25 cellular contexts compared by ENCODE assay signal in the genomic region with DNA sequence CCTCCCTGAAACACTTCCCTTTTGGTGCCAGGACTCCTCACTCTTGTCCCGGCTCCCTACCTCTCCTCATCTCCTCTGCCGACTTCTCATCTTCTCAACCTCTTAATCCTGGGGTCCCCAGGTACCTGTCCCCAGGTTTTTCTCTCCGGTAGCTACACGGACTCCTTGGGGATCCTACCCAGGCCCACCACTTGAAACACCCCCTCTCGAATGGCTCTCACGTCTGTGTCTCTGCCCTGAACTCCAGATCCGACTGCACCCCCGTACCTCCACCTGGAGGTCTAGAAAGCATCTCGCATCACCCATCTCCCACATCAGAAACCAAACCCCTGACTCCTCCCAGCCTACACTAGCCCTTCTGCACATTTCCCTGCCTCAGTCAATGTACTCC. TPM values are rescaled to one million over a fixed set of nuclear protein-coding genes. Genes with fewer than 3 reads are reported as not detected.
"Had no signal": no experiment of that assay in that cellular context is flagged by ENCODE, and none has a peak within 500 bp of the region (broad histone marks: within the 10 kb centered on the region; RNA-seq: fewer than 3 reads in every experiment).

No MANE protein-coding gene starts in this region.

- H3K9me3 Mint-ChIP-seq: activated CD4-positive, alpha-beta memory T cell treated with anti-CD3 and anti-CD28 coated beads, Interleukin-2, amount 10 ng/mL, durations not matched to agents 7 days and 5 days; activated naive CD4-positive, alpha-beta T cell treated with anti-CD3 and anti-CD28 coated beads, Interleukin-2, amount 10 ng/mL, durations not matched to agents 7 days and 5 days; activated naive CD8-positive, alpha-beta T cell treated with anti-CD3 and anti-CD28 coated beads, Interleukin-2, amount 10 ng/mL, durations not matched to agents 7 days and 5 days; activated T-helper 17 cell treated with anti-CD3 and anti-CD28 coated beads, Interleukin-2, amount 50 U/mL, for 72 hours; T-cell had no signal

- H3K36me3 ChIP-seq: breast epithelium had no signal

- H3K36me3 Mint-ChIP-seq: activated naive CD4-positive, alpha-beta T cell treated with anti-CD3 and anti-CD28 coated beads, Interleukin-2, amount 10 ng/mL, durations not matched to agents 7 days and 5 days; activated naive CD8-positive, alpha-beta T cell treated with anti-CD3 and anti-CD28 coated beads, Interleukin-2, amount 10 ng/mL, durations not matched to agents 7 days and 5 days; T-cell had no signal

- H3K4me1 ChIP-seq: breast epithelium had no signal

- ATAC-seq: activated T-helper 17 cell treated with anti-CD3 and anti-CD28 coated beads, Interleukin-2, amount 50 U/mL, for 72 hours; PC-3; T-cell had no signal

- H3K9me3 ChIP-seq: breast epithelium had no signal

- H3K4me3 Mint-ChIP-seq: activated CD4-positive, alpha-beta memory T cell treated with anti-CD3 and anti-CD28 coated beads, Interleukin-2, amount 10 ng/mL, durations not matched to agents 7 days and 5 days; activated naive CD4-positive, alpha-beta T cell treated with anti-CD3 and anti-CD28 coated beads, Interleukin-2, amount 10 ng/mL, durations not matched to agents 7 days and 5 days; activated naive CD8-positive, alpha-beta T cell treated with anti-CD3 and anti-CD28 coated beads, Interleukin-2, amount 10 ng/mL, durations not matched to agents 7 days and 5 days; activated T-helper 17 cell treated with anti-CD3 and anti-CD28 coated beads, Interleukin-2, amount 50 U/mL, for 72 hours; T-cell had no signal

- H3K27ac Mint-ChIP-seq: activated CD4-positive, alpha-beta memory T cell treated with anti-CD3 and anti-CD28 coated beads, Interleukin-2, amount 10 ng/mL, durations not matched to agents 7 days and 5 days; activated naive CD4-positive, alpha-beta T cell treated with anti-CD3 and anti-CD28 coated beads, Interleukin-2, amount 10 ng/mL, durations not matched to agents 7 days and 5 days; activated naive CD8-positive, alpha-beta T cell treated with anti-CD3 and anti-CD28 coated beads, Interleukin-2, amount 10 ng/mL, durations not matched to agents 7 days and 5 days; activated T-helper 17 cell treated with anti-CD3 and anti-CD28 coated beads, Interleukin-2, amount 50 U/mL, for 72 hours; T-cell had no signal

- H3K4me3 ChIP-seq: breast epithelium had no signal

- DNase-seq: activated CD4-positive, alpha-beta memory T cell treated with anti-CD3 and anti-CD28 coated beads, Interleukin-2, amount 10 ng/mL, durations not matched to agents 7 days and 5 days; activated CD4-positive, alpha-beta T cell treated with anti-CD3 and anti-CD28 coated beads, Interleukin-2, amount 50 U/mL, for 1 hour; activated CD4-positive, CD25-positive, alpha-beta regulatory T cell; activated gamma-delta T cell; activated naive CD4-positive, alpha-beta T cell treated with anti-CD3 and anti-CD28 coated beads, Interleukin-2, amount 10 ng/mL, durations not matched to agents 7 days and 5 days; activated naive CD8-positive, alpha-beta T cell treated with anti-CD3 and anti-CD28 coated beads, Interleukin-2, amount 10 ng/mL, durations not matched to agents 7 days and 5 days; activated T-cell treated with anti-CD3 and anti-CD28 coated beads for 4 hours; activated T-cell treated with anti-CD3 and anti-CD28 coated beads, Interleukin-2, amount 50 U/mL, for 48 hours; central memory CD4-positive, alpha-beta T cell; Kasumi-1; NCI-H146; NCI-H187 treated with DMSO at 0.1 percent for 48 hours; NCI-H2081 treated with DMSO at 0.1 percent for 48 hours; NCI-H446; NCI-H524; PC-3; SHP77 treated with DMSO at 0.1 percent for 48 hours; T-cell; T-helper 2 cell had no signal

- H3K4me1 Mint-ChIP-seq: activated naive CD4-positive, alpha-beta T cell treated with anti-CD3 and anti-CD28 coated beads, Interleukin-2, amount 10 ng/mL, durations not matched to agents 7 days and 5 days; activated T-helper 17 cell treated with anti-CD3 and anti-CD28 coated beads, Interleukin-2, amount 50 U/mL, for 72 hours had no signal

- H3K27ac ChIP-seq: breast epithelium, VCaP had no signal

- H3K27me3 Mint-ChIP-seq: activated CD4-positive, alpha-beta memory T cell treated with anti-CD3 and anti-CD28 coated beads, Interleukin-2, amount 10 ng/mL, durations not matched to agents 7 days and 5 days had no signal

RNA-seq across cellular contexts. Expression of gene TBATA, which starts 4.8 kb away (rescaled TPM):
- total RNA-seq: activated CD4-positive, alpha-beta memory T cell treated with anti-CD3 and anti-CD28 coated beads, Interleukin-2, amount 10 ng/mL, durations not matched to agents 7 days and 5 days; activated CD8-positive, alpha-beta memory T cell treated with anti-CD3 and anti-CD28 coated beads for 36 hours; activated naive CD8-positive, alpha-beta T cell treated with anti-CD3 and anti-CD28 coated beads, Interleukin-2, amount 10 ng/mL, durations not matched to agents 7 days and 5 days; activated T-helper 17 cell treated with anti-CD3 and anti-CD28 coated beads, Interleukin-2, amount 50 U/mL, for 72 hours; aorta; breast epithelium; PC-3; SK-MEL-5; T-cell had no signal
